Comparison of ENCODE assay signal across 20 cellular contexts in the genomic region with DNA sequence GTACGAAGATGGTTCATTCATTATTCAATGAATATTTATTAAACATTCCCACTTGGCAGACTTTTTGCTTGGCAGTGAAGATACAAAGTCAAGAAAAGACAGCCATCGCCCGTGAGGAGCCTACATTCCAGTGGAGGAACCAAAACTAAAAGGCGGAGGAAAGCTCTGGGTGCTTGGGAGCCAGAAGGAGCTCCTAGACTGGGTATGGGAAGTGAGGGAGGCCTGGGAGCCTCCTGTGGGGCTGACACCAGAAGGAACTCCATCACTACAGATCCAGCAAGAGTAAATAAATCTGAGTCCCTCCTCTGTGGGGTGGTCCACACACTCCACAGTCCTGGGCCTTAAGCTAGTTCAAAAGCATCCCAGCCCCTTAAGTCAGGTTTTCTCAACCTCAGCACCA. TPM values are rescaled to one million over a fixed set of nuclear protein-coding genes. Genes with fewer than 3 reads are reported as not detected.
A peak's percentile ranks its signal among the peaks of the same experiment; 100 is the strongest.
DNase-seq lines count a peak whose midpoint lies in the region; ATAC-seq, FAIRE-seq and TF ChIP-seq lines count a peak whose summit lies in the region.
"Had no signal": no experiment of that assay in that cellular context is flagged by ENCODE, and none has a peak within 500 bp of the region (broad histone marks: within the 10 kb centered on the region; RNA-seq: fewer than 3 reads in every experiment).

No MANE protein-coding gene starts in this region.

- H3K27me3 ChIP-seq in colonic mucosa (no peaks in the 10 kb centered on the region), trophoblast cell (ENCODE audit: insufficient read depth, low read length) (no peaks in the 10 kb centered on the region)
- H3K27me3 ChIP-seq: BE2C, BLaER1 had no signal

- H3K9me3 ChIP-seq in colonic mucosa (no peaks in the 10 kb centered on the region), mucosa of descending colon (no peaks in the 10 kb centered on the region), trophoblast cell (ENCODE audit: insufficient read depth, low read depth, low read length) (no peaks in the 10 kb centered on the region)
- H3K9me3 ChIP-seq: BE2C had no signal

- H2BK12ac ChIP-seq in trophoblast cell (ENCODE audit: low read length) = no peak overlapping the region

- H3K4ac ChIP-seq in trophoblast cell (ENCODE audit: low read depth, low read length) = no peak overlapping the region

- no peak overlapping the region for H2BK120ac ChIP-seq in trophoblast cell (ENCODE audit: insufficient read depth, low read length, poor library complexity)

- TF ChIP-seq CTCF in colonic mucosa (IDR thresholded peaks at IDR 0.05) (no peak), mucosa of descending colon (IDR thresholded peaks at IDR 0.05) (no peak)

- H2AFZ ChIP-seq in trophoblast cell (ENCODE audit: insufficient read depth, low read length, poor library complexity) = no peak overlapping the region

- no peak overlapping the region for H3K9ac ChIP-seq in colonic mucosa (ENCODE audit: low read depth in 2 of 2, low read length in 2 of 2)
- H3K9ac ChIP-seq in trophoblast cell (ENCODE audit: low read length) = no peak overlapping the region
- H3K9ac ChIP-seq: BLaER1 had no signal

- ATAC-seq in mucosa of descending colon (no peak), SK-N-SH treated with all-trans-retinoic acid at 6 μM for 48 hours (no peak)

- H3K36me3 ChIP-seq in colonic mucosa (peaks cover 4% of the 10 kb centered on the region), mucosa of descending colon (ENCODE audit: low read depth) (no peaks in the 10 kb centered on the region), trophoblast cell (ENCODE audit: control insufficient read depth in 1 of 2, insufficient read depth in 2 of 2, low read length in 2 of 2) (no peaks in the 10 kb centered on the region)
- H3K36me3 ChIP-seq: BE2C had no signal

- WGBS in trophoblast cell (ENCODE audit: extremely low coverage, insufficient coverage, insufficient read length) = no CpG with 5 or more reads among the region's 4 CpGs

- H3K79me1 ChIP-seq in trophoblast cell (ENCODE audit: low read length) = no peaks in the 10 kb centered on the region

- H4K91ac ChIP-seq in trophoblast cell (ENCODE audit: low read depth, low read length) = no peak overlapping the region

- no peak overlapping the region for H3K4me2 ChIP-seq in trophoblast cell (ENCODE audit: low read length)
- H3K4me2 ChIP-seq: BLaER1 had no signal

- intact Hi-C loops in colonic mucosa (cut with DNase I) (no loop called here), mucosa of descending colon (cut with DNase I, micrococcal nuclease) (no loop called here)

- H3K79me2 ChIP-seq in trophoblast cell (ENCODE audit: control insufficient read depth, insufficient read depth, low read length, poor library complexity) = no peaks in the 10 kb centered on the region

- no peak overlapping the region for H4K12ac ChIP-seq in trophoblast cell (ENCODE audit: low read depth, low read length)

- H4K8ac ChIP-seq in trophoblast cell (ENCODE audit: low read depth, low read length) = no peak overlapping the region

- no peak overlapping the region for H3K27ac ChIP-seq in colonic mucosa
- no peak overlapping the region for H3K27ac ChIP-seq in trophoblast cell (ENCODE audit: low read depth, low read length)
- H3K27ac ChIP-seq: BLaER1 had no signal

- H3K4me1 ChIP-seq in colonic mucosa (peaks cover 3% of the 10 kb centered on the region), mucosa of descending colon (ENCODE audit: low read depth) (no peaks in the 10 kb centered on the region), trophoblast cell (ENCODE audit: control insufficient read depth in 1 of 2, insufficient read depth in 2 of 2, low read length in 2 of 2) (peaks cover 0 to 4% of the 10 kb centered on the region in 2 experiments)
- H3K4me1 ChIP-seq: BE2C had no signal

- DNase-seq in colonic mucosa = peak; percentile 2
- DNase-seq in mucosa of descending colon = no peak
- DNase-seq in urothelium cell line (ENCODE audit: low spot score) = no peak
- DNase-seq in trophoblast cell = no peak
- DNase-seq: 8988T; ACHN; BE2C; C1 segment of cervical spinal cord; CD4-positive, alpha-beta memory T cell; CD4-positive, CD25-positive, alpha-beta regulatory T cell; CD8-positive, alpha-beta memory T cell; COR-L47; DMS79 treated with DMSO at 0.1 percent for 48 hours; GF-D8 had no signal

- no peak overlapping the region for H2AK5ac ChIP-seq in trophoblast cell (ENCODE audit: low read length)

- no peak overlapping the region for H3K4me3 ChIP-seq in colonic mucosa
- H3K4me3 ChIP-seq in mucosa of descending colon = peak overlapping the region; percentile 9
- no peak overlapping the region for H3K4me3 ChIP-seq in trophoblast cell (ENCODE audit: low read depth, low read length)
- H3K4me3 ChIP-seq: BLaER1 had no signal

- no peak overlapping the region for H3K14ac ChIP-seq in trophoblast cell (ENCODE audit: low read length)

- H2BK5ac ChIP-seq in trophoblast cell (ENCODE audit: low read depth, low read length, poor library complexity) = no peak overlapping the region

- no peak overlapping the region for H3K23ac ChIP-seq in trophoblast cell (ENCODE audit: low read length)

- H3K18ac ChIP-seq in trophoblast cell (ENCODE audit: low read length) = no peak overlapping the region

- FAIRE-seq in urothelium cell line (lab: Jason Lieb, UNC) = no peak
- FAIRE-seq: A204.1, G401.6, GM12891, GM19239 had no signal

TF ChIP-seq in SK-N-SH treated with all-trans-retinoic acid at 6 μM for 48 hours, 23 proteins besides CTCF, POLR2A, EP300 and RAD21 (continues in another document):
- TF ChIP-seq TOX (CRISPR knock-in tag; IDR thresholded peaks at IDR 0.05; ENCODE audit: borderline replicate concordance) (no peak), ARNTL (CRISPR knock-in tag; IDR thresholded peaks at IDR 0.05; ENCODE audit: borderline replicate concordance, low read depth) (no peak), ZNF8 (CRISPR knock-in tag; IDR thresholded peaks at IDR 0.05) (no peak), OSR1 (CRISPR knock-in tag; IDR thresholded peaks at IDR 0.05) (no peak), TCF4 (CRISPR knock-in tag; IDR thresholded peaks at IDR 0.05; ENCODE audit: borderline replicate concordance) (no peak), RARB (CRISPR knock-in tag; IDR thresholded peaks at IDR 0.05) (no peak), PATZ1 (CRISPR knock-in tag; IDR thresholded peaks at IDR 0.05; ENCODE audit: borderline replicate concordance) (no peak), CSDC2 (CRISPR knock-in tag; IDR thresholded peaks at IDR 0.05) (no peak)
- TF ChIP-seq, protein P1, sequence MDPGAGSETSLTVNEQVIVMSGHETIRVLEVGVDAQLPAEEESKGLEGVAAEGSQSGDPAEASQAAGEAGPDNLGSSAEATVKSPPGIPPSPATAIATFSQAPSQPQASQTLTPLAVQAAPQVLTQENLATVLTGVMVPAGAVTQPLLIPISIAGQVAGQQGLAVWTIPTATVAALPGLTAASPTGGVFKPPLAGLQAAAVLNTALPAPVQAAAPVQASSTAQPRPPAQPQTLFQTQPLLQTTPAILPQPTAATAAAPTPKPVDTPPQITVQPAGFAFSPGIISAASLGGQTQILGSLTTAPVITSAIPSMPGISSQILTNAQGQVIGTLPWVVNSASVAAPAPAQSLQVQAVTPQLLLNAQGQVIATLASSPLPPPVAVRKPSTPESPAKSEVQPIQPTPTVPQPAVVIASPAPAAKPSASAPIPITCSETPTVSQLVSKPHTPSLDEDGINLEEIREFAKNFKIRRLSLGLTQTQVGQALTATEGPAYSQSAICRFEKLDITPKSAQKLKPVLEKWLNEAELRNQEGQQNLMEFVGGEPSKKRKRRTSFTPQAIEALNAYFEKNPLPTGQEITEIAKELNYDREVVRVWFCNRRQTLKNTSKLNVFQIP (CRISPR knock-in tag; IDR thresholded peaks at IDR 0.05; ENCODE audit: borderline replicate concordance, low read depth) = no peak
- TF ChIP-seq, protein P2, sequence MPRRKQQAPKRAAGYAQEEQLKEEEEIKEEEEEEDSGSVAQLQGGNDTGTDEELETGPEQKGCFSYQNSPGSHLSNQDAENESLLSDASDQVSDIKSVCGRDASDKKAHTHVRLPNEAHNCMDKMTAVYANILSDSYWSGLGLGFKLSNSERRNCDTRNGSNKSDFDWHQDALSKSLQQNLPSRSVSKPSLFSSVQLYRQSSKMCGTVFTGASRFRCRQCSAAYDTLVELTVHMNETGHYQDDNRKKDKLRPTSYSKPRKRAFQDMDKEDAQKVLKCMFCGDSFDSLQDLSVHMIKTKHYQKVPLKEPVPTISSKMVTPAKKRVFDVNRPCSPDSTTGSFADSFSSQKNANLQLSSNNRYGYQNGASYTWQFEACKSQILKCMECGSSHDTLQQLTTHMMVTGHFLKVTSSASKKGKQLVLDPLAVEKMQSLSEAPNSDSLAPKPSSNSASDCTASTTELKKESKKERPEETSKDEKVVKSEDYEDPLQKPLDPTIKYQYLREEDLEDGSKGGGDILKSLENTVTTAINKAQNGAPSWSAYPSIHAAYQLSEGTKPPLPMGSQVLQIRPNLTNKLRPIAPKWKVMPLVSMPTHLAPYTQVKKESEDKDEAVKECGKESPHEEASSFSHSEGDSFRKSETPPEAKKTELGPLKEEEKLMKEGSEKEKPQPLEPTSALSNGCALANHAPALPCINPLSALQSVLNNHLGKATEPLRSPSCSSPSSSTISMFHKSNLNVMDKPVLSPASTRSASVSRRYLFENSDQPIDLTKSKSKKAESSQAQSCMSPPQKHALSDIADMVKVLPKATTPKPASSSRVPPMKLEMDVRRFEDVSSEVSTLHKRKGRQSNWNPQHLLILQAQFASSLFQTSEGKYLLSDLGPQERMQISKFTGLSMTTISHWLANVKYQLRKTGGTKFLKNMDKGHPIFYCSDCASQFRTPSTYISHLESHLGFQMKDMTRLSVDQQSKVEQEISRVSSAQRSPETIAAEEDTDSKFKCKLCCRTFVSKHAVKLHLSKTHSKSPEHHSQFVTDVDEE (CRISPR knock-in tag; IDR thresholded peaks at IDR 0.05) = no peak

RNA-seq across cellular contexts. Expression of gene RNASEL, which starts 14.9 kb away (rescaled TPM):
- total RNA-seq in colonic mucosa = 10 to 100 TPM; 16.2 to 19.5 TPM
- 10 to 100 TPM; 14.3 to 23.9 (median 16.3) TPM for total RNA-seq in mucosa of descending colon
- 1.2 and 1.4 TPM in 2 replicates for polyA plus RNA-seq in trophoblast cell (2013)

RNA-seq across cellular contexts. Expression of gene RGS16, which starts 30.0 kb away (rescaled TPM):
- total RNA-seq in colonic mucosa (1 to 10 TPM in 1 of 2 donors, under 1 TPM in 1; 0.77 to 1.6 TPM), mucosa of descending colon (1 to 10 TPM in 2 of 3 donors, under 1 TPM in 1; 0.61 to 2.3 (median 1.3) TPM)
- polyA plus RNA-seq in trophoblast cell (2013) = 138 and 141 TPM in 2 replicates
